ENCODE assay signal across 11 cellular contexts in genomic region chr2:139669675-139670074, GRCh38.
"Had no signal": no experiment of that assay in that cellular context is flagged by ENCODE, and none has a peak within 500 bp of the region (broad histone marks: within the 10 kb centered on the region; RNA-seq: fewer than 3 reads in every experiment).

No MANE protein-coding gene starts in this region.

- ATAC-seq: GM23338, HCT116 had no signal

- H3K36me3 ChIP-seq: HAP-1 had no signal

- H2AFZ ChIP-seq: GM23248, GM23338 had no signal

- FAIRE-seq: H1, H54 had no signal

- H3K4me1 ChIP-seq: HAP-1 had no signal

- H3K27ac ChIP-seq: GM23248 had no signal

- H3K4me2 ChIP-seq: GM23338 had no signal

- H3K9me3 ChIP-seq: HAP-1 had no signal

- H3K9ac ChIP-seq: GM23248 had no signal

- DNase-seq: GM23248, GOT3, H7, H9, HCEC 1CT, HFFc6 had no signal

- H3K4me3 ChIP-seq: GM23248, GM23338, HAP-1 had no signal
